8 cellular contexts compared by ENCODE assay signal in genomic region chr2:71067567-71068217, GRCh38. TPM values are rescaled to one million over a fixed set of nuclear protein-coding genes. Genes with fewer than 3 reads are reported as not detected.
A peak's percentile ranks its signal among the peaks of the same experiment; 100 is the strongest.
DNase-seq lines count a peak whose midpoint lies in the region; ATAC-seq, FAIRE-seq and TF ChIP-seq lines count a peak whose summit lies in the region.

No MANE protein-coding gene starts in this region.

- POLR2A ChIA-PET in CD4-positive, alpha-beta T cell (lab: Charles Lee), result interaction anchor here (0.6 to 6.5 kb wide), 24 partner anchors 8 to 1631 kb away, joined by 3 to 114 read pairs (median 8); partner anchors contain the start of genes C2orf42, MCEE, MPHOSPH10 and MXD1
- POLR2A ChIA-PET in OCI-LY7 (lab: Charles Lee), result interaction anchor here (0.6 to 2.9 kb wide), 7 partner anchors 11 to 810 kb away, joined by 3 to 11 read pairs (median 4); partner anchors contain the start of genes MCEE, MPHOSPH10, PCYOX1 and SNRPG
- POLR2A ChIA-PET in naive thymus-derived CD4-positive, alpha-beta T cell (lab: Charles Lee), result interaction anchor here (0.5 to 7.7 kb wide), 23 partner anchors 9 to 877 kb away, joined by 3 to 114 read pairs (median 6); partner anchors contain the start of genes ANKRD53, C2orf42, MCEE and MPHOSPH10

- peak overlapping the region; percentile 91 for H3K27ac ChIP-seq in CD4-positive, alpha-beta T cell (ENCODE audit: low read depth, low read length)
- H3K27ac ChIP-seq in OCI-LY7 (ENCODE audit: low read depth, low read length, poor library complexity, severe bottlenecking), result peak overlapping the region; percentile 99
- peak overlapping the region; percentile 96 for H3K27ac ChIP-seq in naive thymus-derived CD4-positive, alpha-beta T cell (ENCODE audit: low read depth, low read length)

- H3K4me1 Mint-ChIP-seq in CD4-positive, alpha-beta T cell (ENCODE audit: low read depth), result peaks cover 61% of the 10 kb centered on the region
- H3K4me1 Mint-ChIP-seq in naive thymus-derived CD4-positive, alpha-beta T cell, result peaks cover 37 to 61% (median 51%) of the 10 kb centered on the region in 7 donors

- TF ChIP-seq CTCF in CD4-positive, alpha-beta T cell (IDR thresholded peaks at IDR 0.05), result no peak
- TF ChIP-seq CTCF in OCI-LY7 (conservative IDR thresholded peaks at IDR 0.05; ENCODE audit: low read length), result peak; percentile 47; the same call in 1 of the 2 replicates

- H3K4me2 ChIP-seq in OCI-LY7 (ENCODE audit: low read length), result peak overlapping the region; percentile 92

- TF ChIP-seq POLR2A in GM12892 (IDR thresholded peaks at IDR 0.05; ENCODE audit: low read depth, low read length), result no peak

- H3K4me1 ChIP-seq in OCI-LY7 (ENCODE audit: insufficient read depth, low read length, poor library complexity, severe bottlenecking) (peaks cover 84% of the 10 kb centered on the region), endocrine pancreas (ENCODE audit: control insufficient read depth, insufficient read depth, low read length) (no peaks in the 10 kb centered on the region)
- H3K4me1 ChIP-seq in naive thymus-derived CD4-positive, alpha-beta T cell (ENCODE audit: control insufficient read depth in 2 of 2, insufficient read depth in 2 of 2, low read length in 2 of 2), result peaks cover 36 to 43% of the 10 kb centered on the region in 2 donors

- no peaks in the 10 kb centered on the region for H3K9me3 ChIP-seq in CD4-positive, alpha-beta T cell (ENCODE audit: control insufficient read depth, low read length)
- H3K9me3 ChIP-seq in OCI-LY7 (ENCODE audit: low read length), result no peaks in the 10 kb centered on the region
- no peaks in the 10 kb centered on the region for H3K9me3 ChIP-seq in endocrine pancreas (ENCODE audit: control insufficient read depth, low read length)
- H3K9me3 ChIP-seq in naive thymus-derived CD4-positive, alpha-beta T cell (ENCODE audit: control insufficient read depth in 2 of 3, low read length in 3 of 3), result no peaks in the 10 kb centered on the region

- H3K27ac Mint-ChIP-seq in CD4-positive, alpha-beta T cell, result peak overlapping the region; percentile 99
- H3K27ac Mint-ChIP-seq in naive thymus-derived CD4-positive, alpha-beta T cell, result peak overlapping the region; percentile 97 to 100 (median 99)

- FAIRE-seq in GM12892 (lab: Jason Lieb, UNC), result no peak

- no peaks in the 10 kb centered on the region for H3K27me3 ChIP-seq in CD4-positive, alpha-beta T cell (ENCODE audit: control insufficient read depth, insufficient read depth, low read length)
- no peaks in the 10 kb centered on the region for H3K27me3 ChIP-seq in endocrine pancreas (ENCODE audit: control insufficient read depth, insufficient read depth, low read length)
- H3K27me3 ChIP-seq in naive thymus-derived CD4-positive, alpha-beta T cell (ENCODE audit: control insufficient read depth in 2 of 2, insufficient read depth in 2 of 2, low read length in 2 of 2), result no peaks in the 10 kb centered on the region

- peaks cover 59% of the 10 kb centered on the region for H3K79me2 ChIP-seq in OCI-LY7 (ENCODE audit: insufficient read depth, low read depth, low read length)

- H4K20me1 ChIP-seq in OCI-LY7 (ENCODE audit: insufficient read depth, low read length), result peaks cover 16% of the 10 kb centered on the region

- CTCF ChIA-PET in CD4-positive, alpha-beta T cell (lab: Charles Lee), result interaction anchor here (1.3 to 2.5 kb wide), 5 partner anchors 12 to 119 kb away, joined by 4 to 10 read pairs (median 9); partner anchors contain the start of genes MCEE and MPHOSPH10
- CTCF ChIA-PET in OCI-LY7 (lab: Charles Lee; ENCODE audit: unreplicated experiment), result no interaction called here
- CTCF ChIA-PET in naive thymus-derived CD4-positive, alpha-beta T cell (lab: Charles Lee), result interaction anchor here (0.9 to 1.5 kb wide), 5 partner anchors 10 to 66 kb away, joined by 3 to 4 read pairs (median 4); no protein-coding TSS in a partner anchor

- intact Hi-C loops in CD4-positive, alpha-beta T cell (cut with DNase I, micrococcal nuclease), result loop anchor here (1.0 to 5.0 kb wide), 4 partner anchors 63 to 765 kb away; partner anchors contain the start of genes MCEE (in 2 of the 2), MPHOSPH10 (in 2 of the 2), FAM136A (in 1 of the 2) and PAIP2B (in 1 of the 2)
- intact Hi-C loops in OCI-LY7 (cut with micrococcal nuclease; ENCODE audit: unreplicated experiment), result loop anchor here (1.0 to 10.0 kb wide), 6 partner anchors 63 to 980 kb away; partner anchors contain the start of genes MCEE, MPHOSPH10, PAIP2B and PCBP1
- intact Hi-C loops in naive thymus-derived CD4-positive, alpha-beta T cell (cut with micrococcal nuclease), result loop anchor here (1.0 to 10.0 kb wide), 17 partner anchors 18 to 1425 kb away; partner anchors contain the start of genes MCEE (in 2 of the 2), MPHOSPH10 (in 2 of the 2), PAIP2B (in 2 of the 2) and AAK1 (in 1 of the 2)

- peaks cover 33% of the 10 kb centered on the region for H3K36me3 ChIP-seq in OCI-LY7 (ENCODE audit: insufficient read depth, low read length)
- no peaks in the 10 kb centered on the region for H3K36me3 ChIP-seq in endocrine pancreas (ENCODE audit: control insufficient read depth, insufficient read depth, low read length)
- H3K36me3 ChIP-seq in naive thymus-derived CD4-positive, alpha-beta T cell (ENCODE audit: control insufficient read depth in 2 of 3, insufficient read depth in 3 of 3, low read length in 3 of 3), result peaks cover 0 to 6% (median 0%) of the 10 kb centered on the region in 3 experiments

- BruUV-seq in OCI-LY7 (replicated peaks; lab: Mats Ljungman, UMichigan), result TSS peak; percentile 85

- no peak for ATAC-seq in CD4-positive, alpha-beta T cell (ENCODE audit: poor library complexity)
- ATAC-seq in GM21526 (IDR thresholded peaks at IDR 0.05; ENCODE audit: low FRiP score, unreplicated experiment) (peak; percentile 4), HG02938 (IDR thresholded peaks at IDR 0.05; ENCODE audit: unreplicated experiment) (no peak), GM19467 (IDR thresholded peaks at IDR 0.05; ENCODE audit: unreplicated experiment) (no peak)
- ATAC-seq in naive thymus-derived CD4-positive, alpha-beta T cell, result no peak

- peak in 1 of 10 experiments; percentile 37 for DNase-seq in CD4-positive, alpha-beta T cell
- DNase-seq in OCI-LY7 (ENCODE audit: low spot score) (peak; percentile 63), GM12892 (ENCODE audit: insufficient read length) (no peak)
- no peak for DNase-seq in naive thymus-derived CD4-positive, alpha-beta T cell

- H2AFZ ChIP-seq in OCI-LY7 (ENCODE audit: low read length), result peak overlapping the region; percentile 11; the same call in 1 of the 2 replicates

- no peaks in the 10 kb centered on the region for H3K9me2 ChIP-seq in OCI-LY7 (ENCODE audit: insufficient read depth, low read length)

- peaks cover 36% of the 10 kb centered on the region for H3K36me3 Mint-ChIP-seq in CD4-positive, alpha-beta T cell (ENCODE audit: low read depth)
- H3K36me3 Mint-ChIP-seq in naive thymus-derived CD4-positive, alpha-beta T cell, result peaks cover 0 to 13% (median 7%) of the 10 kb centered on the region in 5 donors

- no peaks in the 10 kb centered on the region for H3K27me3 Mint-ChIP-seq in CD4-positive, alpha-beta T cell
- H3K27me3 Mint-ChIP-seq in naive thymus-derived CD4-positive, alpha-beta T cell, result peaks cover 0 to 8% (median 0%) of the 10 kb centered on the region in 5 donors

- H3K9me3 Mint-ChIP-seq in CD4-positive, alpha-beta T cell, result no peaks in the 10 kb centered on the region
- peaks cover 0 to 7% (median 0%) of the 10 kb centered on the region in 11 donors for H3K9me3 Mint-ChIP-seq in naive thymus-derived CD4-positive, alpha-beta T cell

- peak overlapping the region; percentile 94 for H3K4me3 ChIP-seq in OCI-LY7 (ENCODE audit: low read depth, low read length, poor library complexity, severe bottlenecking)
- peak overlapping the region; percentile 58 for H3K4me3 ChIP-seq in endocrine pancreas (ENCODE audit: control insufficient read depth, insufficient read depth, low read length)
- peak overlapping the region; percentile 81 for H3K4me3 ChIP-seq in naive thymus-derived CD4-positive, alpha-beta T cell (ENCODE audit: low read length)

- peak overlapping the region; percentile 99 for H3K4me3 Mint-ChIP-seq in CD4-positive, alpha-beta T cell
- H3K4me3 Mint-ChIP-seq in naive thymus-derived CD4-positive, alpha-beta T cell, result peak overlapping the region; percentile 89 to 100 (median 98)

- H3K9ac ChIP-seq in endocrine pancreas (ENCODE audit: control insufficient read depth, insufficient read depth, low read length), result peak overlapping the region; percentile 82

RNA-seq across cellular contexts. Expression of gene NAGK, which starts 0.8 kb away (rescaled TPM):
- 10 to 100 TPM; 62.3 to 73.3 TPM for total RNA-seq in CD4-positive, alpha-beta T cell
- 79.7 and 97.8 TPM in 2 replicates for total RNA-seq in OCI-LY7 (2014; rRNA removed; shearing (Covaris generic))
- total RNA-seq in OCI-LY7 (2022), result 211 and 221 TPM in 2 replicates
- total RNA-seq in naive thymus-derived CD4-positive, alpha-beta T cell, result 100 to 1,000 TPM in 4 of 5 experiments, 10 to 100 TPM in 1; 92.4 to 169 (median 127) TPM
- polyA plus RNA-seq in naive thymus-derived CD4-positive, alpha-beta T cell, result 10 to 100 TPM; 44.8 to 69.3 TPM
- polyA plus RNA-seq in GM12892 (2012; ENCODE audit: missing spikeins), result 95.6 TPM
